ENCODE assay signal across 21 cellular contexts in the genomic region with DNA sequence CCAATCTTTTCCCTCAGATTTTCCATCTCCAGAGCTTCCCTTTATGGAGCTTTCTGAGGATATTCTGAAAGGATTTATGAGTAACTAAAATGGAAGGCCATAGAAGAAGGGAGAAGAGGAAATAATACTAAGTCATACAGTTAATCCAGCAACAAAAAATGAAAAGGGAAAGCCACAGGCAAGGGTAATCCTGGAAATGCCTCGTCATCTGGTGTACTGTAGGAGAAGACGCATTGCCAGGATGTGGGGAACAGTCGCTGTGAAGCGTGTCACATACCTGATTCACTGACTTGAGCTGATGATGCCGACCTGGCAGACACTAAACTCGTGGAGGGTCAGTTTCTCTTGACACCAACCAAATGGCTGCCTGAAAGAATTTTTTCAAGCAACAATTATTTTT. TPM values are rescaled to one million over a fixed set of nuclear protein-coding genes. Genes with fewer than 3 reads are reported as not detected.
DNase-seq lines count a peak whose midpoint lies in the region; ATAC-seq, FAIRE-seq and TF ChIP-seq lines count a peak whose summit lies in the region.
"Had no signal": no experiment of that assay in that cellular context is flagged by ENCODE, and none has a peak within 500 bp of the region (broad histone marks: within the 10 kb centered on the region; RNA-seq: fewer than 3 reads in every experiment).

No MANE protein-coding gene starts in this region.

- intact Hi-C loops in activated naive CD4-positive, alpha-beta T cell treated with anti-CD3 and anti-CD28 coated beads for 36 hours (cut with micrococcal nuclease) = loop anchor here (10.0 kb wide), 1 partner anchor 181 kb away; the partner anchor contains the start of genes CHRND and PRSS56
- intact Hi-C loops in CD4-positive, alpha-beta T cell (cut with DNase I, micrococcal nuclease) = no loop called here

- H3K9me3 Mint-ChIP-seq in activated naive CD4-positive, alpha-beta T cell treated with anti-CD3 and anti-CD28 coated beads for 36 hours = peaks cover 2% of the 10 kb centered on the region
- no peaks in the 10 kb centered on the region for H3K9me3 Mint-ChIP-seq in chondrocyte (ENCODE audit: low read depth)
- no peaks in the 10 kb centered on the region for H3K9me3 Mint-ChIP-seq in CD4-positive, alpha-beta T cell

- H3K27me3 Mint-ChIP-seq in activated naive CD4-positive, alpha-beta T cell treated with anti-CD3 and anti-CD28 coated beads for 36 hours (ENCODE audit: low read depth) = peaks cover 3% of the 10 kb centered on the region
- H3K27me3 Mint-ChIP-seq in chondrocyte (ENCODE audit: low read depth) = peaks cover 2% of the 10 kb centered on the region
- H3K27me3 Mint-ChIP-seq in CD4-positive, alpha-beta T cell = no peaks in the 10 kb centered on the region

- no peak for FAIRE-seq in RCC 7860 (lab: Jason Lieb, UNC)
- FAIRE-seq: G401.6, GM18507 had no signal

- no peaks in the 10 kb centered on the region for H3K27me3 ChIP-seq in CD4-positive, alpha-beta T cell (ENCODE audit: control insufficient read depth, insufficient read depth, low read length)

- no peak for TF ChIP-seq CTCF in chondrocyte (IDR thresholded peaks at IDR 0.05)
- TF ChIP-seq CTCF in CD4-positive, alpha-beta T cell (IDR thresholded peaks at IDR 0.05) = no peak

- in situ Hi-C loops in G401 (cut with HindIII; ENCODE audit: low sequenced_read_pairs) = no loop called here

- no peak overlapping the region for H3K27ac ChIP-seq in CD4-positive, alpha-beta T cell (ENCODE audit: low read depth, low read length)
- H3K27ac ChIP-seq: KMS-11, SJSA1 had no signal

- no peak for ATAC-seq in CD4-positive, alpha-beta T cell (ENCODE audit: poor library complexity)
- ATAC-seq in GM21825 (IDR thresholded peaks at IDR 0.05; ENCODE audit: unreplicated experiment) = no peak

- H3K4me3 Mint-ChIP-seq in activated naive CD4-positive, alpha-beta T cell treated with anti-CD3 and anti-CD28 coated beads for 36 hours = no peak overlapping the region
- no peak overlapping the region for H3K4me3 Mint-ChIP-seq in chondrocyte (ENCODE audit: unreplicated experiment)
- H3K4me3 Mint-ChIP-seq in CD4-positive, alpha-beta T cell = no peak overlapping the region

- no peaks in the 10 kb centered on the region for H3K9me3 ChIP-seq in CD4-positive, alpha-beta T cell (ENCODE audit: control insufficient read depth, low read length)
- H3K9me3 ChIP-seq: BE2C, SJSA1 had no signal

- no peaks in the 10 kb centered on the region for H3K36me3 Mint-ChIP-seq in activated naive CD4-positive, alpha-beta T cell treated with anti-CD3 and anti-CD28 coated beads for 36 hours (ENCODE audit: low read depth)
- H3K36me3 Mint-ChIP-seq in chondrocyte (ENCODE audit: low read depth) = no peaks in the 10 kb centered on the region
- H3K36me3 Mint-ChIP-seq in CD4-positive, alpha-beta T cell (ENCODE audit: low read depth) = peaks cover 6% of the 10 kb centered on the region

- no peak overlapping the region for H3K27ac Mint-ChIP-seq in activated naive CD4-positive, alpha-beta T cell treated with anti-CD3 and anti-CD28 coated beads for 36 hours
- H3K27ac Mint-ChIP-seq in chondrocyte (ENCODE audit: unreplicated experiment) = no peak overlapping the region
- no peak overlapping the region for H3K27ac Mint-ChIP-seq in CD4-positive, alpha-beta T cell

- H3K4me1 Mint-ChIP-seq in activated naive CD4-positive, alpha-beta T cell treated with anti-CD3 and anti-CD28 coated beads for 36 hours (ENCODE audit: low read depth) = no peaks in the 10 kb centered on the region
- no peaks in the 10 kb centered on the region for H3K4me1 Mint-ChIP-seq in chondrocyte (ENCODE audit: low read depth)
- H3K4me1 Mint-ChIP-seq in CD4-positive, alpha-beta T cell (ENCODE audit: low read depth) = no peaks in the 10 kb centered on the region

- CTCF ChIA-PET in activated naive CD4-positive, alpha-beta T cell treated with anti-CD3 and anti-CD28 coated beads for 36 hours (lab: Charles Lee) = interaction anchor here (1.0 kb wide), 1 partner anchor 10 kb away, joined by 3 read pairs; no protein-coding TSS in a partner anchor
- CTCF ChIA-PET in CD4-positive, alpha-beta T cell (lab: Charles Lee) = interaction anchor here (1.5 kb wide), 1 partner anchor 9 kb away, joined by 3 read pairs; no protein-coding TSS in a partner anchor

- peak; percentile 15 for DNase-seq in activated naive CD4-positive, alpha-beta T cell treated with anti-CD3 and anti-CD28 coated beads for 36 hours
- no peak for DNase-seq in activated naive CD4-positive, alpha-beta T cell (lab: John Stamatoyannopoulos, UW)
- peak; percentile 30 for DNase-seq in Daoy (ENCODE audit: low read depth)
- peak; percentile 54 for DNase-seq in RCC 7860 (ENCODE audit: low spot score)
- DNase-seq in chondrocyte (ENCODE audit: low spot score) = peak; percentile 32
- no peak for DNase-seq in CD4-positive, alpha-beta T cell
- DNase-seq in G401 (ENCODE audit: low spot score) = no peak
- DNase-seq: BE2C, COR-L47, DMS 273 treated with DMSO at 0.1 percent for 48 hours, DMS79 treated with DMSO at 0.1 percent for 48 hours, NCI-H1092 treated with DMSO at 0.1 percent for 48 hours, NCI-H1436 treated with DMSO at 0.1 percent for 48 hours, NCI-H1930, NCI-H748 treated with DMSO at 0.1 percent for 48 hours had no signal

- POLR2A ChIA-PET in CD4-positive, alpha-beta T cell (lab: Charles Lee) = no interaction called here

RNA-seq across cellular contexts. Expression of gene ALPP, which starts 34.7 kb away (rescaled TPM):
- total RNA-seq in activated naive CD4-positive, alpha-beta T cell treated with anti-CD3 and anti-CD28 coated beads for 36 hours = not detected
- 0.03 TPM in 1 of 2 replicates, not detected in the other for total RNA-seq in Daoy (2014; rRNA removed; shearing (Covaris generic))
- not detected in 3 replicates for total RNA-seq in chondrocyte
- not detected for total RNA-seq in CD4-positive, alpha-beta T cell
- 6.2 and 9.0 TPM in 2 replicates for total RNA-seq in G401 (2014; rRNA removed; shearing (Covaris generic))
- total RNA-seq: A673 had no signal

Comparison
In these comparisons a context has a peak if more than half of its experiments do, and no peak if none do; other contexts are left out.
1. DNase-seq: peak in activated naive CD4-positive, alpha-beta T cell treated with anti-CD3 and anti-CD28 coated beads for 36 hours (single experiment), Daoy (single experiment), RCC 7860 (single experiment) and chondrocyte (single experiment); none in activated naive CD4-positive, alpha-beta T cell (0 of 4), CD4-positive, alpha-beta T cell (0 of 10) and G401 (single experiment).